Comparison of ENCODE assay signal across 8 cellular contexts in genomic region chr7:35985126-35985754, GRCh38.
DNase-seq lines count a peak whose midpoint lies in the region; ATAC-seq and TF ChIP-seq lines count a peak whose summit lies in the region.

No MANE protein-coding gene starts in this region.

- H3K27ac ChIP-seq in foreskin keratinocyte, result no peak overlapping the region
- H3K27ac ChIP-seq in thoracic aorta, result no peak overlapping the region

- no peaks in the 10 kb centered on the region for H3K4me1 Mint-ChIP-seq in activated T-helper 17 cell treated with anti-CD3 and anti-CD28 coated beads, Interleukin-2, amount 50 U/mL, for 72 hours

- no peaks in the 10 kb centered on the region for H3K27me3 ChIP-seq in foreskin keratinocyte
- H3K27me3 ChIP-seq in thoracic aorta (replicated peaks; ENCODE audit: insufficient read depth), result no peaks in the 10 kb centered on the region

- H3K4me3 Mint-ChIP-seq in activated T-helper 17 cell treated with anti-CD3 and anti-CD28 coated beads, Interleukin-2, amount 50 U/mL, for 72 hours, result no peak overlapping the region

- DNase-seq in DMS153 treated with DMSO at 0.1 percent for 48 hours (lab: John Stamatoyannopoulos, UW; ENCODE audit: unreplicated experiment) (peak; percentile 86), KG1 (lab: John Stamatoyannopoulos, UW) (peak; percentile 21), RPMI8226 (peak; percentile 75), foreskin keratinocyte (peak in 1 of 2 donors; percentile 36), occipital lobe (lab: John Stamatoyannopoulos, UW) (peak; percentile 51), thoracic aorta (ENCODE audit: low spot score) (no peak)

- peak; percentile 94 for TF ChIP-seq CTCF in foreskin keratinocyte (conservative IDR thresholded peaks at IDR 0.05)
- TF ChIP-seq CTCF in thoracic aorta (IDR thresholded peaks at IDR 0.05), result peak; percentile 94

- no peak overlapping the region for H3K27ac Mint-ChIP-seq in activated T-helper 17 cell treated with anti-CD3 and anti-CD28 coated beads, Interleukin-2, amount 50 U/mL, for 72 hours

- H3K36me3 Mint-ChIP-seq in activated T-helper 17 cell treated with anti-CD3 and anti-CD28 coated beads, Interleukin-2, amount 50 U/mL, for 72 hours (ENCODE audit: low read depth), result no peaks in the 10 kb centered on the region

- H3K9me3 Mint-ChIP-seq in activated T-helper 17 cell treated with anti-CD3 and anti-CD28 coated beads, Interleukin-2, amount 50 U/mL, for 72 hours, result no peaks in the 10 kb centered on the region

- H3K36me3 ChIP-seq in thoracic aorta, result no peaks in the 10 kb centered on the region

- ATAC-seq in GM21529 (IDR thresholded peaks at IDR 0.05; ENCODE audit: unreplicated experiment) (peak; percentile 97), foreskin keratinocyte (peak; percentile 95), thoracic aorta (ENCODE audit: insufficient number of reproducible peaks, low FRiP score, low read depth) (no peak)
- peak; percentile 97 for ATAC-seq in activated T-helper 17 cell treated with anti-CD3 and anti-CD28 coated beads, Interleukin-2, amount 50 U/mL, for 72 hours (replicated peaks)

- H3K4me3 ChIP-seq in thoracic aorta, result no peak overlapping the region

- H3K4me1 ChIP-seq in foreskin keratinocyte, result no peaks in the 10 kb centered on the region
- peaks cover 10 to 31% of the 10 kb centered on the region in 2 donors for H3K4me1 ChIP-seq in thoracic aorta (ENCODE audit: control insufficient read depth in 1 of 2, low read depth in 2 of 2)

- H3K9me3 ChIP-seq in thoracic aorta, result no peaks in the 10 kb centered on the region

- no peaks in the 10 kb centered on the region for H3K27me3 Mint-ChIP-seq in activated T-helper 17 cell treated with anti-CD3 and anti-CD28 coated beads, Interleukin-2, amount 50 U/mL, for 72 hours
